Comparison of ENCODE assay signal across 9 cellular contexts in the genomic region with DNA sequence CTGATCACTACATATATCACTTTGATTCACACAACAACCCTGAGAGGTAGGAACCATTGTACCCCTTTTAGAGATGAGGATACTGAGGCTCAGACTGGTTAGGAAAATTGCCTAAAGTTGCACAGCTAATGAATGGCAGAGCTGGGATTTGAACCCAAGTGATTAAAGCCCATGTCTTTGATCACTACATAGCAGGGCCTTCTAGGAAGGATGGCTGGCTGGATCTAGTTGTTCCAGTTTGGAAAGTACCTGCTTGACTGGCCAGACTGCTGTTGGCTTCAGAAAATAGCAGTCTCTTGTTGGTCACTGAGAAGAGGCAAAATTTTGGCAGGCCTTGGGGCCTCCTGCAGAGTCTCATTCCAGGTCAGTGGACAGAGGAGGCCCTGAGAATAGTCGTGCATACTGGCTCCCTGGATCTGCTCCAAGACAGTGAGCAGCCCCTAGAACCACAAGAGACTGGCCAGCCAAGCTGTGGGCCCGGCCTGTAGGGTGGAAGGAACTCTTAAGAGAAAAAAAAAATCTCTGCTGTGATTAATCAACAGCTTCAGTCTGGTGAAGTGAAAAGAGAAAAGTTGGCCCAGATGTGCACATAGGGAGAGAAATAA.
DNase-seq lines count a peak whose midpoint lies in the region; ATAC-seq and TF ChIP-seq lines count a peak whose summit lies in the region.
"Had no signal": no experiment of that assay in that cellular context is flagged by ENCODE, and none has a peak within 500 bp of the region (broad histone marks: within the 10 kb centered on the region; RNA-seq: fewer than 3 reads in every experiment).

No MANE protein-coding gene starts in this region.

- peaks cover 58 to 95% (median 72%) of the 10 kb centered on the region in 10 experiments for H3K4me1 ChIP-seq in BLaER1 treated with 17β-estradiol and CSF1 and Interleukin-3, amounts not matched to agents 10 nM and 100 nM
- H3K4me1 ChIP-seq in NT2/D1 (ENCODE audit: insufficient read depth, insufficient read length), result peaks cover 7% of the 10 kb centered on the region

- peaks cover 24 to 61% (median 45%) of the 10 kb centered on the region in 11 experiments for H3K36me3 ChIP-seq in BLaER1 treated with 17β-estradiol and CSF1 and Interleukin-3, amounts not matched to agents 10 nM and 100 nM
- H3K36me3 ChIP-seq in NT2/D1 (ENCODE audit: insufficient read depth, insufficient read length, low read length), result peaks cover 14% of the 10 kb centered on the region

- H4K20me1 ChIP-seq in BLaER1 treated with 17β-estradiol and CSF1 and Interleukin-3, amounts not matched to agents 10 nM and 100 nM, result peaks cover 7 to 100% (median 50%) of the 10 kb centered on the region in 11 experiments; a peak in 15 of 22 replicates

- no peaks in the 10 kb centered on the region for H3K9me3 ChIP-seq in BLaER1 treated with 17β-estradiol and CSF1 and Interleukin-3, amounts not matched to agents 10 nM and 100 nM (replicated peaks in 1 of 11)
- no peaks in the 10 kb centered on the region for H3K9me3 ChIP-seq in NT2/D1 (ENCODE audit: insufficient read depth, low read length)

- peak overlapping the region in 3 of 11 experiments; percentile 14 to 33 (median 27); a peak in 4 of 22 replicates for H3K9ac ChIP-seq in BLaER1 treated with 17β-estradiol and CSF1 and Interleukin-3, amounts not matched to agents 10 nM and 100 nM
- H3K9ac ChIP-seq in NT2/D1 (ENCODE audit: insufficient read length, low read depth), result peak overlapping the region; percentile 46

- peaks cover 2% of the 10 kb centered on the region for H3K27me3 Mint-ChIP-seq in nephron progenitor cell (ENCODE audit: low read depth, poor library complexity)

- H3K4me3 ChIP-seq in BLaER1 treated with 17β-estradiol and CSF1 and Interleukin-3, amounts not matched to agents 10 nM and 100 nM, result no peak overlapping the region
- no peak overlapping the region for H3K4me3 ChIP-seq in NT2/D1 (ENCODE audit: insufficient read length, low read depth)
- H3K4me3 ChIP-seq in fibroblast of pulmonary artery (replicated peaks; ENCODE audit: low read depth, low read length), result no peak overlapping the region

- peak overlapping the region; percentile 99 for H3K27ac Mint-ChIP-seq in nephron progenitor cell

- H3K36me3 Mint-ChIP-seq in nephron progenitor cell (ENCODE audit: low read depth), result peaks cover 18% of the 10 kb centered on the region

- H3K9me3 Mint-ChIP-seq in nephron progenitor cell, result no peaks in the 10 kb centered on the region

- H3K4me3 Mint-ChIP-seq in nephron progenitor cell, result no peak overlapping the region

- no peak for ATAC-seq in GM18858 (IDR thresholded peaks at IDR 0.05; ENCODE audit: unreplicated experiment)

- DNase-seq in NT2/D1 (ENCODE audit: low read depth, low spot score), result no peak
- DNase-seq in fibroblast of pulmonary artery (ENCODE audit: low read depth), result peak; percentile 85
- DNase-seq in nephron progenitor cell, result no peak
- DNase-seq in NCI-H82 (lab: John Stamatoyannopoulos, UW), result no peak
- no peak for DNase-seq in HPDE6-E6E7 (ENCODE audit: extremely low spot score)
- no peak for DNase-seq in OCI-M2 (lab: John Stamatoyannopoulos, UW; ENCODE audit: unreplicated experiment)
- DNase-seq: SHP77 treated with DMSO at 0.1 percent for 48 hours had no signal

- TF ChIP-seq CTCF in fibroblast of pulmonary artery (IDR thresholded peaks at IDR 0.05; ENCODE audit: low read length, missing control alignments) (no peak), nephron progenitor cell (IDR thresholded peaks at IDR 0.05) (no peak)

- H3K27me3 ChIP-seq in BLaER1 treated with 17β-estradiol and CSF1 and Interleukin-3, amounts not matched to agents 10 nM and 100 nM, result no peaks in the 10 kb centered on the region
- H3K27me3 ChIP-seq in NT2/D1 (ENCODE audit: insufficient read depth, insufficient read length), result no peaks in the 10 kb centered on the region

- peak overlapping the region in 8 of 11 experiments; percentile 21 to 90 (median 30); a peak in 9 of 22 replicates for H3K27ac ChIP-seq in BLaER1 treated with 17β-estradiol and CSF1 and Interleukin-3, amounts not matched to agents 10 nM and 100 nM

- peaks cover 76% of the 10 kb centered on the region for H3K4me1 Mint-ChIP-seq in nephron progenitor cell

- H3K4me2 ChIP-seq in BLaER1 treated with 17β-estradiol and CSF1 and Interleukin-3, amounts not matched to agents 10 nM and 100 nM, result peak overlapping the region; percentile 46 to 94 (median 73)
